Comparison of ENCODE assay signal across 32 cellular contexts in genomic region chr6:14887986-14888574, GRCh38.
"Had no signal": no experiment of that assay in that cellular context is flagged by ENCODE, and none has a peak within 500 bp of the region (broad histone marks: within the 10 kb centered on the region; RNA-seq: fewer than 3 reads in every experiment).

No MANE protein-coding gene starts in this region.

- ATAC-seq: activated T-cell treated with anti-CD3 and anti-CD28 coated beads, Interleukin-2, amount 50 U/mL, for 4 hours; Panc1; SK-N-SH treated with all-trans-retinoic acid at 6 μM for 48 hours; T-cell; T-helper 17 cell had no signal

- H3K9me3 ChIP-seq: MG63 had no signal

- H3K27me3 ChIP-seq: brain microvascular endothelial cell, MG63 had no signal

- H3K4me3 ChIP-seq: MG63 had no signal

- DNase-seq: activated B cell treated with CpG ODN at 0.5 μM for 24 hours; activated CD4-positive, alpha-beta memory T cell treated with anti-CD3 and anti-CD28 coated beads for 36 hours; activated CD4-positive, alpha-beta T cell treated with anti-CD3 and anti-CD28 coated beads for 4 hours; activated CD4-positive, alpha-beta T cell treated with anti-CD3 and anti-CD28 coated beads, Interleukin-2, amount 50 U/mL, for 1 hour; activated CD4-positive, CD25-positive, alpha-beta regulatory T cell treated with anti-CD3 and anti-CD28 coated beads, Interleukin-2, amount 50 U/mL, for 72 hours; activated CD8-positive, alpha-beta memory T cell treated with anti-CD3 and anti-CD28 coated beads, Interleukin-2, amount 50 U/mL, for 4 hours; activated effector memory CD4-positive, alpha-beta T cell treated with Interleukin-2 at 50 U/mL for 16 hours; activated naive CD4-positive, alpha-beta T cell treated with anti-CD3 and anti-CD28 coated beads, Interleukin-2, amount 50 U/mL, for 16 hours; activated naive CD8-positive, alpha-beta T cell treated with anti-CD3 and anti-CD28 coated beads for 36 hours; activated T-cell treated with anti-CD3 and anti-CD28 coated beads for 4 hours; activated T-cell treated with anti-CD3 and anti-CD28 coated beads, Interleukin-2, amount 50 U/mL, for 4 hours; amniotic stem cell; aorta; brain microvascular endothelial cell; Karpas-422; KBM-7; MG63; NCI-H1048; NCI-H1105 treated with DMSO at 0.1 percent for 48 hours; NCI-H1436; NCI-H1694; NCI-H1930; NCI-H2081 treated with DMSO at 0.1 percent for 48 hours; NCI-H226; NCI-H524 treated with DMSO at 0.1 percent for 48 hours; SIG-M5; T-cell; T-helper 17 cell; T-helper 9 cell had no signal

- H3K36me3 ChIP-seq: brain microvascular endothelial cell, MG63 had no signal

- H3K27ac ChIP-seq: brain microvascular endothelial cell, VCaP had no signal
